ENCODE assay signal across 12 cellular contexts in the genomic region with DNA sequence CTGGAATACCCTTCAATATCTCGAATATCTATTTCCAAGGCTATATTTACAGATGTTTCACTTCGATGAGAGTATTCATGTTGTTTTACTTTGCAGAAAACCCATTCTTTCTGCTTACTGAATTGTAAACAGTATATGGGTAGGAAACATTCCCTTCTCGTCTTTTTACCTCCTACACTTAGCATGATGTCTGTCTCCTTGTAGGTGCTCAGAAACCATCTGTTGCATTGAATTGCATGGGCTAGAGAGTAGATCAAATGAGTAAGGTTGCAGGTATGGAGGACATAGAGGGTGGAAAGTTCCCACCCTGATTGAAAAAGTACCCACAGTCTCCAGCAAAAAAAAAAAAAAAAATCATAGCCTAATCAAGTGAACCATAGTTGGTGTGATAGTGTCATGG. TPM values are rescaled to one million over a fixed set of nuclear protein-coding genes. Genes with fewer than 3 reads are reported as not detected.
A peak's percentile ranks its signal among the peaks of the same experiment; 100 is the strongest.
DNase-seq lines count a peak whose midpoint lies in the region; ATAC-seq and TF ChIP-seq lines count a peak whose summit lies in the region.
"Had no signal": no experiment of that assay in that cellular context is flagged by ENCODE, and none has a peak within 500 bp of the region (broad histone marks: within the 10 kb centered on the region; RNA-seq: fewer than 3 reads in every experiment).

No MANE protein-coding gene starts in this region.

- TF ChIP-seq CTCF in MM.1S (IDR thresholded peaks at IDR 0.05; ENCODE audit: low read length) (no peak), coronary artery (IDR thresholded peaks at IDR 0.05) (no peak)

- H3K9me3 ChIP-seq in MM.1S (replicated peaks; ENCODE audit: insufficient read depth, low read length) = no peaks in the 10 kb centered on the region
- H3K9me3 ChIP-seq in skeletal muscle tissue (ENCODE audit: control insufficient read depth in 3 of 3, low read length in 3 of 3) = no peaks in the 10 kb centered on the region
- H3K9me3 ChIP-seq: gastroesophageal sphincter, ovary had no signal

- no peak overlapping the region for H2AFZ ChIP-seq in MM.1S (ENCODE audit: low read length)

- H3K4me1 ChIP-seq in MM.1S (ENCODE audit: low read length) = peaks cover 8% of the 10 kb centered on the region
- no peaks in the 10 kb centered on the region for H3K4me1 ChIP-seq in skeletal muscle tissue (ENCODE audit: control insufficient read depth in 3 of 3, insufficient read depth in 3 of 3, low read length in 3 of 3)
- H3K4me1 ChIP-seq: gastroesophageal sphincter had no signal

- H3K9ac ChIP-seq in MM.1S (ENCODE audit: low read length) = peak overlapping the region; percentile 94
- no peak overlapping the region for H3K9ac ChIP-seq in skeletal muscle tissue (ENCODE audit: low read depth in 1 of 3, low read length in 3 of 3)

- DNase-seq in NCI-H2171 treated with DMSO at 0.1 percent for 48 hours (lab: John Stamatoyannopoulos, UW) (peak; percentile 7), NCI-H2171 (lab: John Stamatoyannopoulos, UW) (no peak), MM.1S (peak; percentile 25), coronary artery (ENCODE audit: low spot score) (no peak), erythroblast (lab: John Stamatoyannopoulos, UW) (no peak)
- DNase-seq: cortex of kidney, ovary had no signal

- peaks cover 63% of the 10 kb centered on the region for H3F3A ChIP-seq in MM.1S (ENCODE audit: insufficient read depth, low read length)

- H4K20me1 ChIP-seq in MM.1S (ENCODE audit: insufficient read depth, low read length) = peaks cover 8% of the 10 kb centered on the region; the same call in 1 of the 2 replicates

- H3K27me3 ChIP-seq in MM.1S (replicated peaks; ENCODE audit: insufficient read depth, low read length) (no peaks in the 10 kb centered on the region), skeletal muscle tissue (ENCODE audit: control insufficient read depth in 3 of 3, insufficient read depth in 3 of 3, low read length in 3 of 3) (no peaks in the 10 kb centered on the region)
- H3K27me3 ChIP-seq: gastroesophageal sphincter, ovary had no signal

- peak overlapping the region; percentile 91 for H3K4me3 ChIP-seq in MM.1S (ENCODE audit: low read length)
- peak overlapping the region; percentile 50 for H3K4me3 ChIP-seq in coronary artery
- no peak overlapping the region for H3K4me3 ChIP-seq in skeletal muscle tissue (ENCODE audit: low read length in 3 of 3)
- H3K4me3 ChIP-seq: ovary had no signal

- H3K36me3 ChIP-seq in MM.1S (replicated peaks; ENCODE audit: insufficient read depth, low read length) (0 out of 2 replicates have a peak, but pooled peaks cover 4% of the 10 kb centered on the region), skeletal muscle tissue (ENCODE audit: control insufficient read depth in 3 of 3, insufficient read depth in 3 of 3, low read length in 3 of 3) (no peaks in the 10 kb centered on the region)
- H3K36me3 ChIP-seq: gastroesophageal sphincter, ovary had no signal

- H3K27ac ChIP-seq in MM.1S (ENCODE audit: low read length) (peak overlapping the region; percentile 97), coronary artery (peak overlapping the region in 1 of 2 donors; percentile 64), skeletal muscle tissue (ENCODE audit: low read depth, low read length) (peak overlapping the region; percentile 32)
- H3K27ac ChIP-seq: 22Rv1, ovary had no signal

- TF ChIP-seq POLR2A in erythroblast (IDR thresholded peaks at IDR 0.05; ENCODE audit: low read length) = no peak

- H3K4me2 ChIP-seq in MM.1S (ENCODE audit: low read depth, low read length) = peak overlapping the region; percentile 97

- ATAC-seq in HG03378 (IDR thresholded peaks at IDR 0.05; ENCODE audit: unreplicated experiment) (no peak), HG02885 (IDR thresholded peaks at IDR 0.05; ENCODE audit: poor library complexity, unreplicated experiment) (no peak)
- ATAC-seq: gastroesophageal sphincter had no signal

- H3K79me2 ChIP-seq in MM.1S (ENCODE audit: low read length) = peaks cover 91% of the 10 kb centered on the region

- H3K9me2 ChIP-seq in MM.1S (replicated peaks; ENCODE audit: insufficient read depth, low read length) = no peaks in the 10 kb centered on the region

RNA-seq across cellular contexts. Expression of a gene that starts 1.8 kb away (rescaled TPM):
- 1.0 TPM for total RNA-seq in skeletal muscle tissue

Comparison
In these comparisons a context has a peak if more than half of its experiments do, and no peak if none do; other contexts are left out.
1. DNase-seq: peak in NCI-H2171 treated with DMSO at 0.1 percent for 48 hours (single experiment) and MM.1S (single experiment); none in NCI-H2171 (single experiment), coronary artery (single experiment) and erythroblast (0 of 2).
2. H3K4me3 ChIP-seq: peak in MM.1S (single experiment) and coronary artery (single experiment); none in skeletal muscle tissue (0 of 3).